8 cellular contexts compared by ENCODE assay signal in genomic region chr2:226792155-226792871, GRCh38. TPM values are rescaled to one million over a fixed set of nuclear protein-coding genes. Genes with fewer than 3 reads are reported as not detected.
DNase-seq lines count a peak whose midpoint lies in the region; ATAC-seq and TF ChIP-seq lines count a peak whose summit lies in the region.

No MANE protein-coding gene starts in this region.

- CTCF ChIA-PET in CD8-positive, alpha-beta memory T cell (lab: Charles Lee) = interaction anchor here (1.0 kb wide), 1 partner anchor 47 kb away, joined by 3 read pairs; no protein-coding TSS in a partner anchor

- H2BK120ac ChIP-seq in mesendoderm (ENCODE audit: low read depth, low read length) = peak overlapping the region; percentile 79

- H4K8ac ChIP-seq in mesendoderm (ENCODE audit: low read depth, low read length) = no peak overlapping the region

- peak overlapping the region; percentile 70 for H3K23ac ChIP-seq in mesendoderm (ENCODE audit: low read length)

- no peak overlapping the region for H2BK15ac ChIP-seq in mesendoderm (replicated peaks; ENCODE audit: low read depth)

- H3K9me3 Mint-ChIP-seq in CD8-positive, alpha-beta memory T cell = no peaks in the 10 kb centered on the region

- peaks cover 0 to 2% of the 10 kb centered on the region in 2 donors for H3K27me3 Mint-ChIP-seq in CD8-positive, alpha-beta memory T cell

- H3K9me3 ChIP-seq in CD8-positive, alpha-beta memory T cell (ENCODE audit: low read length) = no peaks in the 10 kb centered on the region
- H3K9me3 ChIP-seq in KOPT-K1 (ENCODE audit: insufficient read depth, low read length, poor library complexity, severe bottlenecking) = no peaks in the 10 kb centered on the region

- H3K9ac ChIP-seq in mesendoderm (ENCODE audit: low read length) = peak overlapping the region; percentile 73

- H2BK5ac ChIP-seq in mesendoderm (ENCODE audit: low read length) = peak overlapping the region; percentile 43

- peak overlapping the region; percentile 52 for H3K18ac ChIP-seq in mesendoderm (ENCODE audit: low read length)

- no peak for DNase-seq in CD8-positive, alpha-beta memory T cell
- DNase-seq in brain microvascular endothelial cell (no peak), mesendoderm (peak; percentile 28), H4 (ENCODE audit: low spot score) (no peak), NCI-H2081 treated with DMSO at 0.1 percent for 48 hours (lab: John Stamatoyannopoulos, UW) (no peak)

- no peak for ATAC-seq in GM19395 (IDR thresholded peaks at IDR 0.05; ENCODE audit: unreplicated experiment)
- no peak for ATAC-seq in HG02970 (IDR thresholded peaks at IDR 0.05; ENCODE audit: low FRiP score, unreplicated experiment)

- peak overlapping the region; percentile 72 to 95 (median 92) for H3K4me3 Mint-ChIP-seq in CD8-positive, alpha-beta memory T cell

- no peak for TF ChIP-seq CTCF in brain microvascular endothelial cell (IDR thresholded peaks at IDR 0.05; ENCODE audit: low read depth, low read length, missing control alignments)

- H3K4ac ChIP-seq in mesendoderm (ENCODE audit: low read depth, low read length) = peak overlapping the region; percentile 49

- peaks cover 9 to 40% (median 26%) of the 10 kb centered on the region in 3 donors for H3K4me1 Mint-ChIP-seq in CD8-positive, alpha-beta memory T cell

- peaks cover 54% of the 10 kb centered on the region for H3K79me2 ChIP-seq in mesendoderm (ENCODE audit: control insufficient read depth, insufficient read depth, low read length)

- H3K27ac Mint-ChIP-seq in CD8-positive, alpha-beta memory T cell = peak overlapping the region; percentile 63 to 95 (median 89)

- H3K27ac ChIP-seq in CD8-positive, alpha-beta memory T cell (ENCODE audit: low read depth, low read length) = peak overlapping the region; percentile 70
- H3K27ac ChIP-seq in KOPT-K1 (ENCODE audit: low read depth, low read length, poor library complexity, severe bottlenecking) (peak overlapping the region; percentile 96), brain microvascular endothelial cell (peak overlapping the region; percentile 87), mesendoderm (ENCODE audit: low read depth, low read length) (peak overlapping the region; percentile 52)

- in situ Hi-C loops in brain microvascular endothelial cell (cut with HindIII; ENCODE audit: low pct_ligation_motif_present, low sequenced_read_pairs) = no loop called here

- peaks cover 0 to 5% (median 0%) of the 10 kb centered on the region in 3 donors for H3K36me3 Mint-ChIP-seq in CD8-positive, alpha-beta memory T cell

- H4K5ac ChIP-seq in mesendoderm (ENCODE audit: low read length) = peak overlapping the region; percentile 21

- no CpG with 5 or more reads among the region's 7 CpGs for WGBS in mesendoderm (ENCODE audit: extremely low coverage, insufficient coverage, low lambda C conversion rate)

- H3K36me3 ChIP-seq in CD8-positive, alpha-beta memory T cell (ENCODE audit: insufficient read depth, low read length) = no peaks in the 10 kb centered on the region
- H3K36me3 ChIP-seq in KOPT-K1 (ENCODE audit: insufficient read depth, low read length) (0 out of 2 replicates have a peak, but pooled peaks cover 8% of the 10 kb centered on the region), brain microvascular endothelial cell (replicated peaks) (peaks cover 8% of the 10 kb centered on the region), mesendoderm (ENCODE audit: control insufficient read depth, insufficient read depth, low read length) (peaks cover 2% of the 10 kb centered on the region)

- peak overlapping the region; percentile 53 for H3K4me2 ChIP-seq in mesendoderm (ENCODE audit: low read length)

- H3K4me3 ChIP-seq in CD8-positive, alpha-beta memory T cell (ENCODE audit: low read length) = peak overlapping the region; percentile 62
- H3K4me3 ChIP-seq in brain microvascular endothelial cell (ENCODE audit: low read depth, low read length) (peak overlapping the region; percentile 65), mesendoderm (ENCODE audit: low read length) (peak overlapping the region; percentile 8)

- POLR2A ChIA-PET in CD8-positive, alpha-beta memory T cell (lab: Charles Lee) = no interaction called here

- peak overlapping the region; percentile 40 for H2AK5ac ChIP-seq in mesendoderm (ENCODE audit: low read length)

- peaks cover 11% of the 10 kb centered on the region for H3K79me1 ChIP-seq in mesendoderm (ENCODE audit: low read length)

- peaks cover 16% of the 10 kb centered on the region for H3K4me1 ChIP-seq in CD8-positive, alpha-beta memory T cell (ENCODE audit: insufficient read depth, low read length)
- peaks cover 7% of the 10 kb centered on the region for H3K4me1 ChIP-seq in mesendoderm (ENCODE audit: control insufficient read depth, low read depth, low read length)

- peak overlapping the region; percentile 79 for H3K56ac ChIP-seq in mesendoderm (ENCODE audit: low read length)

- H3K27me3 ChIP-seq in CD8-positive, alpha-beta memory T cell (ENCODE audit: insufficient read depth, low read length, poor library complexity, severe bottlenecking) = no peaks in the 10 kb centered on the region
- no peaks in the 10 kb centered on the region for H3K27me3 ChIP-seq in brain microvascular endothelial cell (replicated peaks)
- no peaks in the 10 kb centered on the region for H3K27me3 ChIP-seq in mesendoderm (ENCODE audit: insufficient read depth, low read length, poor library complexity)

RNA-seq across cellular contexts. Expression of gene IRS1, which starts 7.3 kb away (rescaled TPM):
- total RNA-seq in CD8-positive, alpha-beta memory T cell = 1 to 10 TPM; 3.6 to 3.9 TPM
- 0.20 TPM for polyA plus RNA-seq in CD8-positive, alpha-beta memory T cell
- 11.7 TPM for polyA plus RNA-seq in mesendoderm (2013, experiment 1 of 2)
- polyA plus RNA-seq in mesendoderm (2013, experiment 2 of 2) = 11.3 TPM
- 3.4 and 6.0 TPM in 2 replicates for total RNA-seq in H4 (2014; rRNA removed; shearing (Covaris generic))

RNA-seq across cellular contexts. Expression of gene RHBDD1, which starts 43.5 kb away (rescaled TPM):
- total RNA-seq in CD8-positive, alpha-beta memory T cell = 10 to 100 TPM; 32.8 to 35.7 TPM
- 19.2 TPM for polyA plus RNA-seq in CD8-positive, alpha-beta memory T cell
- 16.6 TPM for polyA plus RNA-seq in mesendoderm (2013, experiment 1 of 2)
- 17.8 TPM for polyA plus RNA-seq in mesendoderm (2013, experiment 2 of 2)
- total RNA-seq in H4 (2014; rRNA removed; shearing (Covaris generic)) = 3.3 and 6.6 TPM in 2 replicates

Comparison
In these comparisons a context has a peak if more than half of its experiments do, and no peak if none do; other contexts are left out.
1. H3K4me3 ChIP-seq: peak in every context shown above with its lines; median percentile 65 in brain microvascular endothelial cell; 62 in CD8-positive, alpha-beta memory T cell; 8 in mesendoderm.